In genomic region chr11:77851513-77851912, GRCh38 we compare ENCODE assay signal across 21 cellular contexts.
"Had no signal": no experiment of that assay in that cellular context is flagged by ENCODE, and none has a peak within 500 bp of the region (broad histone marks: within the 10 kb centered on the region; RNA-seq: fewer than 3 reads in every experiment).

No MANE protein-coding gene starts in this region.

- H3K27ac Mint-ChIP-seq: activated CD4-positive, alpha-beta memory T cell treated with anti-CD3 and anti-CD28 coated beads, Interleukin-2, amount 10 ng/mL, durations not matched to agents 7 days and 5 days; activated CD4-positive, alpha-beta T cell treated with anti-CD3 and anti-CD28 coated beads, Interleukin-2, amount 10 ng/mL, durations not matched to agents 24 days and 14 days; activated T-helper 17 cell treated with anti-CD3 and anti-CD28 coated beads, Interleukin-2, amount 50 U/mL, for 72 hours; stimulated activated memory B cell treated with anti-CD40 and anti-IgM and Interleukin-4, amounts not matched to agents 10 μg/mL and 1 μg/mL and 100 μg/mL, for 72 hours had no signal

- H3K27ac ChIP-seq: colonic mucosa, left lung, lower lobe of right lung, pancreas, psoas muscle, upper lobe of left lung, vagina had no signal

- H3K9me3 Mint-ChIP-seq: activated T-cell treated with anti-CD3 and anti-CD28 coated beads, Interleukin-2, amount 50 U/mL, for 4 hours had no signal

- H3K27me3 Mint-ChIP-seq: activated CD4-positive, alpha-beta memory T cell treated with anti-CD3 and anti-CD28 coated beads, Interleukin-2, amount 10 ng/mL, durations not matched to agents 7 days and 5 days; activated CD4-positive, alpha-beta T cell treated with anti-CD3 and anti-CD28 coated beads, Interleukin-2, amount 10 ng/mL, durations not matched to agents 24 days and 14 days; activated T-helper 17 cell treated with anti-CD3 and anti-CD28 coated beads, Interleukin-2, amount 50 U/mL, for 72 hours; stimulated activated memory B cell treated with anti-CD40 and anti-IgM and Interleukin-4, amounts not matched to agents 10 μg/mL and 1 μg/mL and 100 μg/mL, for 72 hours; stimulated activated naive CD8-positive, alpha-beta T cell treated with anti-CD3 and anti-CD28 coated beads, Interleukin-15, amount 100 ng/mL, for 72 hours had no signal

- DNase-seq: activated CD4-positive, alpha-beta memory T cell treated with anti-CD3 and anti-CD28 coated beads, Interleukin-2, amount 10 ng/mL, durations not matched to agents 7 days and 5 days; activated CD4-positive, alpha-beta T cell treated with anti-CD3 and anti-CD28 coated beads, Interleukin-2, amount 10 ng/mL, durations not matched to agents 24 days and 14 days; activated gamma-delta T cell treated with Interleukin-2 at 50 U/mL for 16 hours; activated naive CD4-positive, alpha-beta T cell treated with anti-CD3 and anti-CD28 coated beads, Interleukin-2, amount 50 U/mL, for 16 hours; activated T-cell treated with anti-CD3 and anti-CD28 coated beads, Interleukin-2, amount 50 U/mL, for 4 hours; colonic mucosa; effector CD8-positive, alpha-beta T cell; left lung; lower lobe of right lung; pancreas; psoas muscle; stimulated activated CD4-positive, alpha-beta T cell treated with anti-CD3 and anti-CD28 coated beads, Interleukin-1b, Interleukin-23, amount 100 ng/mL, for 48 hours; stimulated activated CD4-positive, alpha-beta T cell treated with anti-CD3 and anti-CD28 coated beads, Interleukin-4, amount 100 ng/mL, for 4 hours; stimulated activated CD8-positive, alpha-beta memory T cell treated with anti-CD3 and anti-CD28 coated beads, Interleukin-4, amount 100 ng/mL, for 48 hours; stimulated activated naive CD8-positive, alpha-beta T cell treated with anti-CD3 and anti-CD28 coated beads, Interleukin-15, amount 100 ng/mL, for 72 hours; substantia nigra; upper lobe of left lung had no signal

- ATAC-seq: activated T-cell treated with anti-CD3 and anti-CD28 coated beads, Interleukin-2, amount 50 U/mL, for 4 hours; activated T-helper 17 cell treated with anti-CD3 and anti-CD28 coated beads, Interleukin-2, amount 50 U/mL, for 72 hours; left lung; lower lobe of right lung; pancreas; psoas muscle; stimulated activated memory B cell treated with anti-CD40 and anti-IgM and Interleukin-4, amounts not matched to agents 10 μg/mL and 1 μg/mL and 100 μg/mL, for 72 hours; stimulated activated naive CD8-positive, alpha-beta T cell treated with anti-CD3 and anti-CD28 coated beads, Interleukin-15, amount 100 ng/mL, for 72 hours had no signal

- H3K4me1 Mint-ChIP-seq: activated CD4-positive, alpha-beta memory T cell treated with anti-CD3 and anti-CD28 coated beads, Interleukin-2, amount 10 ng/mL, durations not matched to agents 7 days and 5 days; activated CD4-positive, alpha-beta T cell treated with anti-CD3 and anti-CD28 coated beads, Interleukin-2, amount 10 ng/mL, durations not matched to agents 24 days and 14 days; activated T-helper 17 cell treated with anti-CD3 and anti-CD28 coated beads, Interleukin-2, amount 50 U/mL, for 72 hours; stimulated activated memory B cell treated with anti-CD40 and anti-IgM and Interleukin-4, amounts not matched to agents 10 μg/mL and 1 μg/mL and 100 μg/mL, for 72 hours; stimulated activated naive CD8-positive, alpha-beta T cell treated with anti-CD3 and anti-CD28 coated beads, Interleukin-15, amount 100 ng/mL, for 72 hours had no signal

- H3K4me3 ChIP-seq: colonic mucosa, left lung, lower lobe of right lung, pancreas, psoas muscle, smooth muscle cell, upper lobe of left lung, vagina had no signal

- H3K4me3 Mint-ChIP-seq: activated CD4-positive, alpha-beta memory T cell treated with anti-CD3 and anti-CD28 coated beads, Interleukin-2, amount 10 ng/mL, durations not matched to agents 7 days and 5 days; activated CD4-positive, alpha-beta T cell treated with anti-CD3 and anti-CD28 coated beads, Interleukin-2, amount 10 ng/mL, durations not matched to agents 24 days and 14 days; activated T-cell treated with anti-CD3 and anti-CD28 coated beads, Interleukin-2, amount 50 U/mL, for 4 hours; activated T-helper 17 cell treated with anti-CD3 and anti-CD28 coated beads, Interleukin-2, amount 50 U/mL, for 72 hours; stimulated activated memory B cell treated with anti-CD40 and anti-IgM and Interleukin-4, amounts not matched to agents 10 μg/mL and 1 μg/mL and 100 μg/mL, for 72 hours; stimulated activated naive CD8-positive, alpha-beta T cell treated with anti-CD3 and anti-CD28 coated beads, Interleukin-15, amount 100 ng/mL, for 72 hours had no signal
